In genomic region chr7:21383833-21384220, GRCh38 we compare ENCODE assay signal across 12 cellular contexts. TPM values are rescaled to one million over a fixed set of nuclear protein-coding genes. Genes with fewer than 3 reads are reported as not detected.
DNase-seq lines count a peak whose midpoint lies in the region; ATAC-seq and TF ChIP-seq lines count a peak whose summit lies in the region.
"Had no signal": no experiment of that assay in that cellular context is flagged by ENCODE, and none has a peak within 500 bp of the region (broad histone marks: within the 10 kb centered on the region; RNA-seq: fewer than 3 reads in every experiment).

No MANE protein-coding gene starts in this region.

- H4K20me1 ChIP-seq in PC-3 (ENCODE audit: low read length): no peaks in the 10 kb centered on the region

- CTCF ChIA-PET in PC-3 (lab: Charles Lee): no interaction called here

- H3K36me3 ChIP-seq in thyroid gland (no peaks in the 10 kb centered on the region), PC-3 (ENCODE audit: low read depth, low read length) (no peaks in the 10 kb centered on the region)
- H3K36me3 ChIP-seq: upper lobe of left lung had no signal

- H3F3A ChIP-seq in PC-3 (ENCODE audit: low read length, unreplicated experiment): no peaks in the 10 kb centered on the region

- WGBS in thyroid gland, 2 donors: 64 to 68% methylated on average over 2 of the region's 2 CpGs

- no peaks in the 10 kb centered on the region for H3K79me2 ChIP-seq in PC-3 (ENCODE audit: low read length)

- no TSS peak for BruUV-seq in PC-3 (replicated peaks; lab: Mats Ljungman, UMichigan)

- no peaks in the 10 kb centered on the region for H3K9me2 ChIP-seq in PC-3 (replicated peaks; ENCODE audit: low read length)

- intact Hi-C loops in thyroid gland (cut with DNase I): no loop called here
- intact Hi-C loops in PC-3 (cut with micrococcal nuclease): no loop called here

- no peak for TF ChIP-seq POLR2A in thyroid gland (IDR thresholded peaks at IDR 0.05)

- H3K4me1 Mint-ChIP-seq in effector memory CD8-positive, alpha-beta T cell (ENCODE audit: low read depth in 2 of 2): peaks cover 20 to 37% of the 10 kb centered on the region in 2 donors

- no peak for TF ChIP-seq CTCF in thyroid gland (IDR thresholded peaks at IDR 0.05)
- TF ChIP-seq CTCF in PC-3 (conservative IDR thresholded peaks at IDR 0.05; ENCODE audit: low read depth, low read length): no peak

- peak overlapping the region; percentile 88 to 95 for H3K27ac Mint-ChIP-seq in effector memory CD8-positive, alpha-beta T cell

- H2AFZ ChIP-seq in PC-3 (ENCODE audit: low read length): no peak overlapping the region

- POLR2A ChIA-PET in PC-3 (lab: Charles Lee; ENCODE audit: unreplicated experiment): no interaction called here

- H3K9me3 ChIP-seq in thyroid gland (no peaks in the 10 kb centered on the region), PC-3 (ENCODE audit: low read length) (no peaks in the 10 kb centered on the region)
- H3K9me3 ChIP-seq: A549, upper lobe of left lung had no signal

- H3K27me3 ChIP-seq in thyroid gland (no peaks in the 10 kb centered on the region), PC-3 (ENCODE audit: low read length) (peaks cover 28% of the 10 kb centered on the region)
- H3K27me3 ChIP-seq: upper lobe of left lung had no signal

- no peak overlapping the region for H3K4me3 ChIP-seq in thyroid gland (replicated peaks in 1 of 3)
- H3K4me3 ChIP-seq in PC-3 (ENCODE audit: low read length): no peak overlapping the region
- H3K4me3 ChIP-seq: A549, upper lobe of left lung had no signal

- no peaks in the 10 kb centered on the region for H3K27me3 Mint-ChIP-seq in effector memory CD8-positive, alpha-beta T cell

- no peaks in the 10 kb centered on the region for H3K9me3 Mint-ChIP-seq in effector memory CD8-positive, alpha-beta T cell

- DNase-seq in NK-92 treated with Interleukin-12 subunit alpha and Interleukin-12 subunit beta, amount 100 ng/mL, for 24 hours (lab: John Stamatoyannopoulos, UW): peak; percentile 1
- no peak for DNase-seq in NK-92 (lab: John Stamatoyannopoulos, UW; ENCODE audit: unreplicated experiment)
- no peak for DNase-seq in effector memory CD8-positive, alpha-beta T cell
- no peak for DNase-seq in thyroid gland
- DNase-seq in PC-3: no peak
- no peak for DNase-seq in OCI-M2 (lab: John Stamatoyannopoulos, UW; ENCODE audit: unreplicated experiment)
- DNase-seq: activated CD8-positive, alpha-beta memory T cell treated with anti-CD3 and anti-CD28 coated beads, Interleukin-2, amount 50 U/mL, for 4 hours; occipital lobe; upper lobe of left lung had no signal

- H3K36me3 Mint-ChIP-seq in effector memory CD8-positive, alpha-beta T cell (ENCODE audit: insufficient read depth): no peaks in the 10 kb centered on the region

- H3K4me3 Mint-ChIP-seq in effector memory CD8-positive, alpha-beta T cell: peak overlapping the region; percentile 60 to 63

- H3K4me1 ChIP-seq in thyroid gland (no peaks in the 10 kb centered on the region), PC-3 (ENCODE audit: insufficient read depth, low read length) (no peaks in the 10 kb centered on the region)
- H3K4me1 ChIP-seq: A549, upper lobe of left lung had no signal

- H3K27ac ChIP-seq in thyroid gland: no peak overlapping the region
- no peak overlapping the region for H3K27ac ChIP-seq in PC-3 (ENCODE audit: low read length)
- H3K27ac ChIP-seq: A549, upper lobe of left lung had no signal

- ATAC-seq in GM21526 (IDR thresholded peaks at IDR 0.05; ENCODE audit: low FRiP score, unreplicated experiment): peak; percentile 71
- peak; percentile 61 for ATAC-seq in HG03103 (IDR thresholded peaks at IDR 0.05; ENCODE audit: low read depth, unreplicated experiment)
- peak; percentile 64 for ATAC-seq in effector memory CD8-positive, alpha-beta T cell (replicated peaks)
- ATAC-seq in PC-3: no peak
- ATAC-seq: A549 had no signal

- H3K9ac ChIP-seq in PC-3 (ENCODE audit: low read length): no peak overlapping the region

- no peak overlapping the region for H3K4me2 ChIP-seq in PC-3 (ENCODE audit: low read length)
- H3K4me2 ChIP-seq: A549 had no signal

RNA-seq across cellular contexts. Expression of gene SP4, which starts 44.1 kb away (rescaled TPM):
- total RNA-seq in thyroid gland: 10 to 100 TPM; 16.9 to 33.8 (median 23.9) TPM
- 2.5 and 3.1 TPM in 2 replicates for total RNA-seq in PC-3 (2014; rRNA removed)
